In the genomic region with DNA sequence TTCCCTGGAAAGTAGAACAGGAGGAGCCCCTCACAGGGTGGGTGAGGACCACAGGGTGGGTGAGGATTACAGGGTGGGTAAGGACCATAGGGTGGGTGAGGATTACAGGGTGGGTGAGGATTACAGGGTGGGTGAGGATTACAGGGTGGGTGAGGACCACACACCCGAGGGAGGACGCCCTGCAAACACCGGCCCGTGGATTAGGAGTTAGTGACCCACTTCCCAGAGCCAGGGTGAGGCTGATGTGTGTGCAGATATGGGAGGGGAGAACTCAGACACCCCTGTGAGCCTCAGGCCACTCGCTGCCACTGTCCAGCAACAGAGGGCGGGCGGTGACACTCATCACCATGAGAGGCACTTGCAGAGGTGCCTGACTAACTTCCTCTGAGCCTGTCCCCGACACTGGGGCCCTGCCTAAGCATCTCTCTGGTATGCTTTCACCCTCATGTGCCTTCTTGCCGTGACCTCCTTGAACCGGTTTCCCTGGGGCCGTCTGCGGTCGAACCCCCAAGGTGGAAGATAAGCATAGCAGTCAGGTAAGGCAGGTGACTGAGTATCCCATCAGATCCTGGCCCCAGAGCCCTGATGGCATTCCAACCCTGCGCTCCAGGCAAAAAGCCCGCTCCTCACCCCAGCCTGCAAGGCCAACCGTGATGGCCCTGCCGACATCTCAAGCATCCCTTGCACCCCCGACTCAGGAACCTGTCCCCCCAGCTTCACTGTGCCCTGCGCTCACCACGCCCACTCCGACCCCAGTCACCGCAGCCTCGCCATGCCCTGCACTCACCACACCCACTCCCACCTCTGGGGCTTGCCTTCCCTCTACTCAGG, we compare ENCODE assay signal across 15 cellular contexts.
DNase-seq lines count a peak whose midpoint lies in the region; ATAC-seq and TF ChIP-seq lines count a peak whose summit lies in the region.
"Had no signal": no experiment of that assay in that cellular context is flagged by ENCODE, and none has a peak within 500 bp of the region (broad histone marks: within the 10 kb centered on the region; RNA-seq: fewer than 3 reads in every experiment).

No MANE protein-coding gene starts in this region.

- peaks cover 0 to 17% (median 0%) of the 10 kb centered on the region in 9 donors for H3K36me3 ChIP-seq in heart left ventricle
- H3K36me3 ChIP-seq in upper lobe of left lung, result peaks cover 0 to 5% (median 0%) of the 10 kb centered on the region in 4 donors

- no peaks in the 10 kb centered on the region for H3K9me3 Mint-ChIP-seq in natural killer cell
- H3K9me3 Mint-ChIP-seq: activated T-cell treated with anti-CD3 and anti-CD28 coated beads, Interleukin-2, amount 50 U/mL, for 4 hours had no signal

- H3K9me3 ChIP-seq in heart left ventricle (no peaks in the 10 kb centered on the region), upper lobe of left lung (no peaks in the 10 kb centered on the region)

- no peak for ATAC-seq in heart left ventricle
- ATAC-seq in Right ventricle myocardium superior (ENCODE audit: poor library complexity), result no peak
- ATAC-seq in natural killer cell, result peak in 1 of 3 donors; percentile 46
- ATAC-seq in upper lobe of left lung (ENCODE audit: low FRiP score in 2 of 2), result no peak
- no peak for ATAC-seq in HG03139 (IDR thresholded peaks at IDR 0.05; ENCODE audit: unreplicated experiment)
- ATAC-seq: activated CD4-positive, CD25-positive, alpha-beta regulatory T cell treated with anti-CD3 and anti-CD28 coated beads, Interleukin-2, amount 50 U/mL, for 24 hours; HCT116 had no signal

- TF ChIP-seq EP300 in upper lobe of left lung (IDR thresholded peaks at IDR 0.05), result no peak

- no peaks in the 10 kb centered on the region for H3K27me3 Mint-ChIP-seq in natural killer cell (ENCODE audit: low read depth in 2 of 2)

- no peak overlapping the region for H3K4me3 ChIP-seq in heart left ventricle
- H3K4me3 ChIP-seq in dorsolateral prefrontal cortex, result peak overlapping the region in 1 of 59 donors; percentile 13
- H3K4me3 ChIP-seq in upper lobe of left lung, result no peak overlapping the region
- H3K4me3 ChIP-seq in foreskin fibroblast (ENCODE audit: low read depth in 1 of 2, low read length in 2 of 2), result no peak overlapping the region
- H3K4me3 ChIP-seq: PC-9 had no signal

- DNase-seq in heart left ventricle (peak in 1 of 5 donors; percentile 14), Right ventricle myocardium superior (no peak), dorsolateral prefrontal cortex (no peak), natural killer cell (no peak), upper lobe of left lung (no peak), cerebellar cortex (ENCODE audit: low spot score) (no peak), foreskin fibroblast (no peak)
- DNase-seq: activated T-cell treated with anti-CD3 and anti-CD28 coated beads, Interleukin-2, amount 50 U/mL, for 4 hours; mammary epithelial cell; NCI-H510A treated with DMSO at 0.1 percent for 48 hours; occipital lobe; PC-9 had no signal

- TF ChIP-seq POLR2A in heart left ventricle (IDR thresholded peaks at IDR 0.05) (no peak), upper lobe of left lung (IDR thresholded peaks at IDR 0.05) (no peak)

- H3K4me1 ChIP-seq in heart left ventricle (peaks cover 35 to 100% (median 90%) of the 10 kb centered on the region in 12 donors), upper lobe of left lung (peaks cover 69 to 92% (median 83%) of the 10 kb centered on the region in 4 donors)

- H3K27me3 ChIP-seq in heart left ventricle, result no peaks in the 10 kb centered on the region
- no peaks in the 10 kb centered on the region for H3K27me3 ChIP-seq in dorsolateral prefrontal cortex
- H3K27me3 ChIP-seq in upper lobe of left lung, result no peaks in the 10 kb centered on the region

- H3K36me3 Mint-ChIP-seq in natural killer cell, result no peaks in the 10 kb centered on the region

- no peak overlapping the region for H3K4me3 Mint-ChIP-seq in natural killer cell
- H3K4me3 Mint-ChIP-seq: activated T-cell treated with anti-CD3 and anti-CD28 coated beads, Interleukin-2, amount 50 U/mL, for 4 hours had no signal

- H3K27ac Mint-ChIP-seq in natural killer cell, result peak overlapping the region; percentile 77 to 96

- H3K4me1 Mint-ChIP-seq in natural killer cell, result peaks cover 59 to 92% of the 10 kb centered on the region in 2 donors

- no peak for TF ChIP-seq CTCF in heart left ventricle (IDR thresholded peaks at IDR 0.05)
- TF ChIP-seq CTCF in dorsolateral prefrontal cortex (IDR thresholded peaks at IDR 0.05 in 54 of 56, conservative IDR thresholded peaks at IDR 0.05 in 2 of 56; ENCODE audit: low read depth in 1 of 56, partially characterized antibody in 56 of 56), result no peak
- TF ChIP-seq CTCF in natural killer cell (IDR thresholded peaks at IDR 0.05), result no peak
- TF ChIP-seq CTCF in upper lobe of left lung (IDR thresholded peaks at IDR 0.05), result no peak
- TF ChIP-seq CTCF in foreskin fibroblast (IDR thresholded peaks at IDR 0.05; ENCODE audit: low read depth, low read length), result no peak

- intact Hi-C loops in heart left ventricle (cut with DNase I) (loop anchor here in 1 of 10 donors (5.0 kb wide), 1 partner anchor 57 kb away; no protein-coding TSS in a partner anchor), Right ventricle myocardium superior (cut with DNase I) (no loop called here), dorsolateral prefrontal cortex (cut with DNase I) (loop anchor here (2.0 to 5.0 kb wide), 3 partner anchors 21 to 72 kb away; partner anchors contain the start of gene FAM53B (in 1 of the 2)), natural killer cell (cut with micrococcal nuclease) (no loop called here)

- 68 to 80% (median 75%) methylated on average over 23 of the region's 23 CpGs for WGBS in heart left ventricle, 4 donors
- WGBS in upper lobe of left lung, 2 donors, result 86% methylated on average over 16 to 23 of the region's 23 CpGs

- H3K27ac ChIP-seq in heart left ventricle, result peak overlapping the region in 8 of 12 donors; percentile 16 to 86 (median 71)
- peak overlapping the region; percentile 72 to 100 (median 98) for H3K27ac ChIP-seq in dorsolateral prefrontal cortex
- H3K27ac ChIP-seq in upper lobe of left lung, result peak overlapping the region in 3 of 4 donors; percentile 56 to 73 (median 69)
- H3K27ac ChIP-seq: PC-9 had no signal

Comparison
In these comparisons a context has a peak if more than half of its experiments do, and no peak if none do; other contexts are left out.
1. intact Hi-C loops: an anchor here in dorsolateral prefrontal cortex (2.0 to 5.0 kb wide); none called in Right ventricle myocardium superior and natural killer cell.